Comparison of ENCODE assay signal across 8 cellular contexts in genomic region chr19:18117692-18118378, GRCh38. TPM values are rescaled to one million over a fixed set of nuclear protein-coding genes. Genes with fewer than 3 reads are reported as not detected.
DNase-seq lines count a peak whose midpoint lies in the region; ATAC-seq and TF ChIP-seq lines count a peak whose summit lies in the region.

No MANE protein-coding gene starts in this region.

- H3K79me2 ChIP-seq in mammary epithelial cell (ENCODE audit: insufficient read depth, low read length) (peaks cover 3% of the 10 kb centered on the region), smooth muscle cell (ENCODE audit: low read depth) (no peaks in the 10 kb centered on the region)

- H3K4me1 ChIP-seq in mammary epithelial cell (ENCODE audit: insufficient read depth, low read length) (peaks cover 21% of the 10 kb centered on the region), smooth muscle cell (ENCODE audit: low read depth) (peaks cover 6% of the 10 kb centered on the region)

- intact Hi-C loops in mammary epithelial cell (cut with micrococcal nuclease): no loop called here

- no peaks in the 10 kb centered on the region for H3K9me3 ChIP-seq in mammary epithelial cell (replicated peaks; ENCODE audit: insufficient read depth, low read length)
- H3K9me3 ChIP-seq in smooth muscle cell (replicated peaks; ENCODE audit: low read depth): no peaks in the 10 kb centered on the region

- DNase-seq in NCI-H1436 (lab: John Stamatoyannopoulos, UW) (peak; percentile 89), NCI-H1436 treated with DMSO at 0.1 percent for 48 hours (lab: John Stamatoyannopoulos, UW) (no peak), NCI-H2196 (lab: John Stamatoyannopoulos, UW; ENCODE audit: unreplicated experiment) (peak; percentile 93), mammary epithelial cell (peak; percentile 54), inferior parietal cortex (ENCODE audit: extremely low spot score) (peak; percentile 78), smooth muscle cell (lab: John Stamatoyannopoulos, UW; ENCODE audit: unreplicated experiment) (peak; percentile 88)

- WGBS in mammary epithelial cell (ENCODE audit: low coverage, missing lambda C conversion rate): 2% methylated on average over 13 of the region's 86 CpGs
- WGBS in smooth muscle cell (ENCODE audit: low lambda C conversion rate): 2% methylated on average over 33 of the region's 86 CpGs

- in situ Hi-C loops in mammary epithelial cell (cut with MboI; ENCODE audit: low sequenced_read_pairs in 2 of 2): loop anchor here (5.0 to 10.0 kb wide), 3 partner anchors 34 to 137 kb away; partner anchors contain the start of gene PIK3R2 (in 1 of the 2)

- TF ChIP-seq CTCF in WI38 (IDR thresholded peaks at IDR 0.05; ENCODE audit: low read depth, low read length) (no peak), mammary epithelial cell (conservative IDR thresholded peaks at IDR 0.05 in 1 of 2, IDR thresholded peaks at IDR 0.05 in 1 of 2; ENCODE audit: extremely low read depth in 1 of 2, insufficient read depth in 1 of 2, low read depth in 1 of 2, low read length in 2 of 2) (no peak), smooth muscle cell (IDR thresholded peaks at IDR 0.05; ENCODE audit: borderline replicate concordance, insufficient read depth, poor library complexity, severe bottlenecking) (no peak)

- H3K36me3 ChIP-seq in mammary epithelial cell (ENCODE audit: insufficient read depth, low read length) (no peaks in the 10 kb centered on the region), smooth muscle cell (ENCODE audit: low read depth) (no peaks in the 10 kb centered on the region)

- peaks cover 3% of the 10 kb centered on the region for H3F3A ChIP-seq in smooth muscle cell (ENCODE audit: low read depth)

- CTCF ChIA-PET in mammary epithelial cell (lab: Charles Lee; ENCODE audit: low non-redundant PET): no interaction called here

- no peak overlapping the region for H3K27ac ChIP-seq in mammary epithelial cell (ENCODE audit: insufficient read depth, low read depth, low read length)
- H3K27ac ChIP-seq in smooth muscle cell (ENCODE audit: low read depth): no peak overlapping the region

- dilution Hi-C loops in mammary epithelial cell (cut with HindIII; ENCODE audit: low sequenced_read_pairs): no loop called here

- H3K9ac ChIP-seq in mammary epithelial cell (ENCODE audit: insufficient read depth, low read length) (peak overlapping the region; percentile 24), smooth muscle cell (ENCODE audit: low read depth) (peak overlapping the region; percentile 74)

- no peaks in the 10 kb centered on the region for H3K27me3 ChIP-seq in mammary epithelial cell (ENCODE audit: insufficient read depth, low read length)
- H3K27me3 ChIP-seq in smooth muscle cell (ENCODE audit: low read depth): no peaks in the 10 kb centered on the region

- peak overlapping the region; percentile 65 for H3K4me3 ChIP-seq in WI38 (ENCODE audit: low read depth, low read length)
- peak overlapping the region; percentile 41 to 66 (median 66) for H3K4me3 ChIP-seq in mammary epithelial cell (replicated peaks in 1 of 3; ENCODE audit: insufficient read depth in 1 of 3, low read depth in 2 of 3, low read length in 3 of 3)
- H3K4me3 ChIP-seq in smooth muscle cell: peak overlapping the region; percentile 88

- H3K4me2 ChIP-seq in mammary epithelial cell (ENCODE audit: insufficient read depth, low read depth, low read length): peak overlapping the region; percentile 89
- H3K4me2 ChIP-seq in smooth muscle cell: peak overlapping the region; percentile 96

- H2AFZ ChIP-seq in mammary epithelial cell (ENCODE audit: low read depth, low read length) (peak overlapping the region; percentile 76), smooth muscle cell (ENCODE audit: low read depth) (peak overlapping the region; percentile 86)

- H4K20me1 ChIP-seq in mammary epithelial cell (ENCODE audit: insufficient read depth, low read length): no peaks in the 10 kb centered on the region
- peaks cover 13% of the 10 kb centered on the region for H4K20me1 ChIP-seq in smooth muscle cell (ENCODE audit: low read depth)

- peak; percentile 65 for ATAC-seq in HG03064 (IDR thresholded peaks at IDR 0.05; ENCODE audit: low read depth, unreplicated experiment)

- no TSS peak for BruUV-seq in mammary epithelial cell (replicated peaks; lab: Mats Ljungman, UMichigan)

RNA-seq across cellular contexts. Expression of gene MAST3, which starts 20.3 kb away (rescaled TPM):
- total RNA-seq in mammary epithelial cell (1 to 10 TPM; 3.8 to 7.0 TPM), smooth muscle cell (3.6 and 4.3 TPM in 2 replicates)
- polyA plus RNA-seq in mammary epithelial cell (2.3 TPM), smooth muscle cell (4.3 and 10.3 TPM in 2 replicates)
- polyA minus RNA-seq in mammary epithelial cell: 8.9 TPM

RNA-seq across cellular contexts. Expression of gene IL12RB1, which starts 31.1 kb away (rescaled TPM):
- not detected for total RNA-seq in mammary epithelial cell
- polyA plus RNA-seq in mammary epithelial cell: 0.03 TPM
- not detected for polyA minus RNA-seq in mammary epithelial cell
- total RNA-seq in smooth muscle cell: not detected in 2 replicates
- polyA plus RNA-seq in smooth muscle cell: not detected in 2 replicates

RNA-seq across cellular contexts. Expression of gene PIK3R2, which starts 35.1 kb away (rescaled TPM):
- 10 to 100 TPM; 37.2 to 49.7 TPM for total RNA-seq in mammary epithelial cell
- polyA plus RNA-seq in mammary epithelial cell: 22.5 TPM
- 13.3 TPM for polyA minus RNA-seq in mammary epithelial cell
- total RNA-seq in smooth muscle cell: 22.2 and 22.9 TPM in 2 replicates
- 37.1 and 50.1 TPM in 2 replicates for polyA plus RNA-seq in smooth muscle cell

RNA-seq across cellular contexts. Expression of gene IFI30, which starts 55.8 kb away (rescaled TPM):
- 10 to 100 TPM; 36.2 to 64.3 TPM for total RNA-seq in mammary epithelial cell
- 61.3 TPM for polyA plus RNA-seq in mammary epithelial cell
- polyA minus RNA-seq in mammary epithelial cell: 45.0 TPM
- total RNA-seq in smooth muscle cell: 0.67 and 2.9 TPM in 2 replicates
- polyA plus RNA-seq in smooth muscle cell: 0.64 and 0.87 TPM in 2 replicates
